18 cellular contexts compared by ENCODE assay signal in the genomic region with DNA sequence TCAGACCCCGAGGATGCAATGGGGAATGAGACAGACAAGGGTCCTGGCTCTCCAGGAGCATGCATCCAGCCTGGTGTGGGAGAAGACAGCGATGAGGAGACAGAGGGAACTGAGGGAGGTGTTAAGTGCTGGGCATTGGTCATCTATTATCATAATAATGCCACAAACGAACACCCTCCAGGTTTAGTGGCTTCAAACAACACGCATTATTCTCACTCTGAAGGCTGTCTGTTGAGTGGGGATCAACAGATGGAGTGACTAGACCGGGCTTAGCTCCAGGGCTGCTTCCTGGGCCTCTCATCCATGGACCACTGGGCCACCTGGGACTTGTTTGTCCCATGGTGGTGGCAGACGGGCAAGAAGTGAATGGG.
"Had no signal": no experiment of that assay in that cellular context is flagged by ENCODE, and none has a peak within 500 bp of the region (broad histone marks: within the 10 kb centered on the region; RNA-seq: fewer than 3 reads in every experiment).

No MANE protein-coding gene starts in this region.

- H3K9me3 ChIP-seq: thoracic aorta, upper lobe of right lung had no signal

- H3K4me3 ChIP-seq: dorsolateral prefrontal cortex, smooth muscle cell, thoracic aorta, upper lobe of right lung had no signal

- H3K27me3 Mint-ChIP-seq: activated naive CD8-positive, alpha-beta T cell; brain had no signal

- H3K27ac ChIP-seq: dorsolateral prefrontal cortex, foreskin keratinocyte, thoracic aorta, upper lobe of right lung had no signal

- H3K27ac Mint-ChIP-seq: activated naive CD8-positive, alpha-beta T cell; naive thymus-derived CD8-positive, alpha-beta T cell had no signal

- H3K27me3 ChIP-seq: dorsolateral prefrontal cortex, upper lobe of right lung had no signal

- H3K36me3 Mint-ChIP-seq: brain had no signal

- DNase-seq: activated CD4-positive, alpha-beta T cell treated with anti-CD3 and anti-CD28 coated beads for 48 hours; activated CD4-positive, CD25-positive, alpha-beta regulatory T cell; activated CD8-positive, alpha-beta memory T cell treated with anti-CD3 and anti-CD28 coated beads for 24 hours; caudate nucleus; dorsolateral prefrontal cortex; foreskin keratinocyte; glutamatergic neuron; hippocampal formation; left cardiac atrium; mesendoderm; naive thymus-derived CD8-positive, alpha-beta T cell; stimulated activated CD4-positive, alpha-beta T cell treated with anti-CD3 and anti-CD28 coated beads, Interleukin-4, amount 100 ng/mL, for 1 hour; upper lobe of right lung had no signal

- H3K4me3 Mint-ChIP-seq: activated naive CD8-positive, alpha-beta T cell; brain; naive thymus-derived CD8-positive, alpha-beta T cell had no signal

- H3K9me3 Mint-ChIP-seq: brain; naive thymus-derived CD8-positive, alpha-beta T cell had no signal

- ATAC-seq: foreskin keratinocyte; left cardiac atrium; naive thymus-derived CD8-positive, alpha-beta T cell; sciatic nerve; upper lobe of right lung had no signal

- H3K36me3 ChIP-seq: thoracic aorta, upper lobe of right lung had no signal

- H3K4me2 ChIP-seq: smooth muscle cell had no signal
